11 cellular contexts compared by ENCODE assay signal in genomic region chr5:139571966-139572365, GRCh38. TPM values are rescaled to one million over a fixed set of nuclear protein-coding genes. Genes with fewer than 3 reads are reported as not detected.
DNase-seq lines count a peak whose midpoint lies in the region; ATAC-seq and TF ChIP-seq lines count a peak whose summit lies in the region.
"Had no signal": no experiment of that assay in that cellular context is flagged by ENCODE, and none has a peak within 500 bp of the region (broad histone marks: within the 10 kb centered on the region; RNA-seq: fewer than 3 reads in every experiment).

No MANE protein-coding gene starts in this region.

- peaks cover 17% of the 10 kb centered on the region for H4K20me1 ChIP-seq in SU-DHL-6 (ENCODE audit: low read depth, low read length)

- TF ChIP-seq CTCF in SU-DHL-6 (IDR thresholded peaks at IDR 0.05; ENCODE audit: insufficient read depth, low read length, poor library complexity, severe bottlenecking) (no peak), fibroblast of pulmonary artery (IDR thresholded peaks at IDR 0.05; ENCODE audit: low read length, missing control alignments) (no peak)

- no peak overlapping the region for H3K4me3 Mint-ChIP-seq in activated CD8-positive, alpha-beta memory T cell treated with anti-CD3 and anti-CD28 coated beads, Interleukin-2, amount 10 ng/mL, durations not matched to agents 7 days and 5 days
- no peak overlapping the region for H3K4me3 Mint-ChIP-seq in stimulated activated effector memory CD8-positive, alpha-beta T cell treated with anti-CD3 and anti-CD28 coated beads, Interleukin-12 subunit alpha, Interleukin-12 subunit beta, amount 100 ng/mL, for 72 hours
- H3K4me3 Mint-ChIP-seq: T-helper 2 cell treated with Interferon-gamma antibody and Interleukin-4, amounts not matched to agents 5 μg/mL and 100 μg/mL, for 36 hours had no signal

- no peak overlapping the region for H3K9ac ChIP-seq in SU-DHL-6 (ENCODE audit: low read length)

- H3K36me3 Mint-ChIP-seq in activated CD8-positive, alpha-beta memory T cell treated with anti-CD3 and anti-CD28 coated beads, Interleukin-2, amount 10 ng/mL, durations not matched to agents 7 days and 5 days: peaks cover 29% of the 10 kb centered on the region
- H3K36me3 Mint-ChIP-seq in stimulated activated effector memory CD8-positive, alpha-beta T cell treated with anti-CD3 and anti-CD28 coated beads, Interleukin-12 subunit alpha, Interleukin-12 subunit beta, amount 100 ng/mL, for 72 hours: peaks cover 93% of the 10 kb centered on the region

- CTCF ChIA-PET in activated CD8-positive, alpha-beta memory T cell treated with anti-CD3 and anti-CD28 coated beads, Interleukin-2, amount 10 ng/mL, durations not matched to agents 7 days and 5 days (lab: Charles Lee): interaction anchor here (0.7 to 6.5 kb wide), 3 partner anchors 9 to 118 kb away, joined by 3 to 92 read pairs (median 3); partner anchors contain the start of gene UBE2D2

- H3K79me2 ChIP-seq in SU-DHL-6 (ENCODE audit: insufficient read depth, low read length): peaks cover 94% of the 10 kb centered on the region

- H3K9me2 ChIP-seq in SU-DHL-6 (replicated peaks; ENCODE audit: insufficient read depth, low read length): no peaks in the 10 kb centered on the region

- H3K9me3 Mint-ChIP-seq in activated CD8-positive, alpha-beta memory T cell treated with anti-CD3 and anti-CD28 coated beads, Interleukin-2, amount 10 ng/mL, durations not matched to agents 7 days and 5 days (ENCODE audit: low read depth): no peaks in the 10 kb centered on the region
- H3K9me3 Mint-ChIP-seq in stimulated activated effector memory CD8-positive, alpha-beta T cell treated with anti-CD3 and anti-CD28 coated beads, Interleukin-12 subunit alpha, Interleukin-12 subunit beta, amount 100 ng/mL, for 72 hours: no peaks in the 10 kb centered on the region
- H3K9me3 Mint-ChIP-seq: T-helper 2 cell treated with Interferon-gamma antibody and Interleukin-4, amounts not matched to agents 5 μg/mL and 100 μg/mL, for 36 hours had no signal

- H3K4me2 ChIP-seq in SU-DHL-6 (ENCODE audit: low read depth, low read length, poor library complexity, severe bottlenecking): peak overlapping the region; percentile 18

- H3K9me3 ChIP-seq in SU-DHL-6 (ENCODE audit: insufficient read depth, low read length): no peaks in the 10 kb centered on the region

- peak overlapping the region; percentile 12 for H3K27ac Mint-ChIP-seq in activated CD8-positive, alpha-beta memory T cell treated with anti-CD3 and anti-CD28 coated beads, Interleukin-2, amount 10 ng/mL, durations not matched to agents 7 days and 5 days
- H3K27ac Mint-ChIP-seq in stimulated activated effector memory CD8-positive, alpha-beta T cell treated with anti-CD3 and anti-CD28 coated beads, Interleukin-12 subunit alpha, Interleukin-12 subunit beta, amount 100 ng/mL, for 72 hours: peak overlapping the region; percentile 13

- H3K36me3 ChIP-seq in SU-DHL-6 (ENCODE audit: low read length): 0 out of 2 replicates have a peak, but pooled peaks cover 4% of the 10 kb centered on the region

- no peak for ATAC-seq in activated CD8-positive, alpha-beta memory T cell treated with anti-CD3 and anti-CD28 coated beads, Interleukin-2, amount 10 ng/mL, durations not matched to agents 7 days and 5 days
- ATAC-seq in stimulated activated effector memory CD8-positive, alpha-beta T cell treated with anti-CD3 and anti-CD28 coated beads, Interleukin-12 subunit alpha, Interleukin-12 subunit beta, amount 100 ng/mL, for 72 hours: no peak
- ATAC-seq in GM19452 (IDR thresholded peaks at IDR 0.05; ENCODE audit: unreplicated experiment) (no peak), GM21515 (IDR thresholded peaks at IDR 0.05; ENCODE audit: unreplicated experiment) (no peak), GM18517 (IDR thresholded peaks at IDR 0.05; ENCODE audit: unreplicated experiment) (no peak)

- no peak for DNase-seq in activated CD8-positive, alpha-beta memory T cell treated with anti-CD3 and anti-CD28 coated beads, Interleukin-2, amount 10 ng/mL, durations not matched to agents 7 days and 5 days
- DNase-seq in activated CD8-positive, alpha-beta memory T cell treated with anti-CD3 and anti-CD28 coated beads, Interleukin-2, amount 50 U/mL, for 48 hours: no peak
- DNase-seq in fibroblast of pulmonary artery (ENCODE audit: low read depth): peak; percentile 19
- DNase-seq in stimulated activated effector memory CD8-positive, alpha-beta T cell treated with anti-CD3 and anti-CD28 coated beads, Interleukin-12 subunit alpha, Interleukin-12 subunit beta, amount 100 ng/mL, for 72 hours (ENCODE audit: low spot score in 2 of 2): no peak
- DNase-seq: erythroblast, mesendoderm had no signal

- H3K27me3 Mint-ChIP-seq in activated CD8-positive, alpha-beta memory T cell treated with anti-CD3 and anti-CD28 coated beads, Interleukin-2, amount 10 ng/mL, durations not matched to agents 7 days and 5 days: no peaks in the 10 kb centered on the region

- H2AFZ ChIP-seq in SU-DHL-6 (ENCODE audit: low read depth, low read length, severe bottlenecking): no peak overlapping the region

- H3K27ac ChIP-seq in SU-DHL-6 (ENCODE audit: low read depth, low read length): peak overlapping the region; percentile 38; the same call in 1 of the 2 replicates

- H3K4me3 ChIP-seq in SU-DHL-6 (ENCODE audit: insufficient read depth, low read length, poor library complexity, severe bottlenecking): no peak overlapping the region
- no peak overlapping the region for H3K4me3 ChIP-seq in fibroblast of pulmonary artery (replicated peaks; ENCODE audit: low read depth, low read length)

- H3K4me1 Mint-ChIP-seq in activated CD8-positive, alpha-beta memory T cell treated with anti-CD3 and anti-CD28 coated beads, Interleukin-2, amount 10 ng/mL, durations not matched to agents 7 days and 5 days: peaks cover 69% of the 10 kb centered on the region
- H3K4me1 Mint-ChIP-seq in stimulated activated effector memory CD8-positive, alpha-beta T cell treated with anti-CD3 and anti-CD28 coated beads, Interleukin-12 subunit alpha, Interleukin-12 subunit beta, amount 100 ng/mL, for 72 hours: peaks cover 56% of the 10 kb centered on the region

- peaks cover 19% of the 10 kb centered on the region for H3F3A ChIP-seq in SU-DHL-6 (ENCODE audit: insufficient read depth)

- no peaks in the 10 kb centered on the region for H3K27me3 ChIP-seq in SU-DHL-6 (ENCODE audit: low read length)

RNA-seq across cellular contexts. Expression of gene UBE2D2, which starts 10.8 kb away (rescaled TPM):
- 100 to 1,000 TPM; 201 to 244 TPM for total RNA-seq in activated CD8-positive, alpha-beta memory T cell treated with anti-CD3 and anti-CD28 coated beads, Interleukin-2, amount 10 ng/mL, durations not matched to agents 7 days and 5 days
